In genomic region chr17:49707608-49708514, GRCh38 we compare ENCODE assay signal across 8 cellular contexts. TPM values are rescaled to one million over a fixed set of nuclear protein-coding genes. Genes with fewer than 3 reads are reported as not detected.
DNase-seq lines count a peak whose midpoint lies in the region; ATAC-seq and TF ChIP-seq lines count a peak whose summit lies in the region.

TSS of gene SLC35B1 (minus strand) at chr17:49707964. CDS start at chr17:49707833, 131 bp downstream.

- H3K9me3 ChIP-seq in OCI-LY7 (ENCODE audit: low read length) = no peaks in the 10 kb centered on the region
- H3K9me3 ChIP-seq in mucosa of descending colon = no peaks in the 10 kb centered on the region

- H3K4me2 ChIP-seq in OCI-LY7 (ENCODE audit: low read length) = peak within 1 kb of the TSS; percentile 96

- POLR2A ChIA-PET in OCI-LY7 (lab: Charles Lee) = interaction anchor here (0.6 to 3.1 kb wide), 8 partner anchors 10 to 444 kb away, joined by 3 to 11 read pairs (median 3); no protein-coding TSS in a partner anchor

- peaks cover 60% of the 10 kb centered on the region for H3K36me3 ChIP-seq in OCI-LY7 (ENCODE audit: insufficient read depth, low read length)
- H3K36me3 ChIP-seq in mucosa of descending colon (ENCODE audit: low read depth) = no peaks in the 10 kb centered on the region

- TF ChIP-seq CTCF in OCI-LY7 (conservative IDR thresholded peaks at IDR 0.05; ENCODE audit: low read length) = peak; percentile 97
- TF ChIP-seq CTCF in mucosa of descending colon (IDR thresholded peaks at IDR 0.05) = peak; percentile 85

- peak within 1 kb of the TSS; percentile 10; the same call in 1 of the 2 replicates for H2AFZ ChIP-seq in OCI-LY7 (ENCODE audit: low read length)

- H4K20me1 ChIP-seq in OCI-LY7 (ENCODE audit: insufficient read depth, low read length) = no peaks in the 10 kb centered on the region

- intact Hi-C loops in OCI-LY7 (cut with micrococcal nuclease; ENCODE audit: unreplicated experiment) (loop anchor here (1.0 to 10.0 kb wide), 6 partner anchors 38 to 293 kb away; partner anchors contain the start of genes DLX3, KAT7 and PHB1), mucosa of descending colon (cut with DNase I, micrococcal nuclease) (loop anchor here in 1 of 2 donors (10.0 kb wide), 2 partner anchors 67 to 147 kb away; no protein-coding TSS in a partner anchor)

- peak; percentile 98 for DNase-seq in DMS 273 treated with DMSO at 0.1 percent for 48 hours (lab: John Stamatoyannopoulos, UW)
- peak; percentile 96 for DNase-seq in HuH-7.5 (ENCODE audit: low spot score)
- DNase-seq in OCI-LY7 (ENCODE audit: low spot score) = peak; percentile 99
- peak; percentile 98 for DNase-seq in activated T-cell treated with anti-CD3 and anti-CD28 coated beads for 24 hours (ENCODE audit: low read depth)
- peak; percentile 99 for DNase-seq in epidermal melanocyte (ENCODE audit: insufficient read length, low spot score)
- DNase-seq in mucosa of descending colon = peak; percentile 99 to 100 (median 99)
- peak; percentile 92 to 98 for DNase-seq in stimulated activated CD8-positive, alpha-beta memory T cell treated with anti-CD3 and anti-CD28 coated beads, Interleukin-4, amount 100 ng/mL, for 4 hours (ENCODE audit: low read depth in 2 of 2, low spot score in 1 of 2)

- CTCF ChIA-PET in OCI-LY7 (lab: Charles Lee; ENCODE audit: unreplicated experiment) = interaction anchor here (1.0 to 1.4 kb wide), 2 partner anchors 12 to 39 kb away, joined by 3 read pairs; no protein-coding TSS in a partner anchor

- H3K27ac ChIP-seq in OCI-LY7 (ENCODE audit: low read depth, low read length, poor library complexity, severe bottlenecking) = peak within 1 kb of the TSS; percentile 53

- H3K4me3 ChIP-seq in OCI-LY7 (ENCODE audit: low read depth, low read length, poor library complexity, severe bottlenecking) (peak within 1 kb of the TSS; percentile 96), mucosa of descending colon (peak within 1 kb of the TSS; percentile 84)

- H3K9me2 ChIP-seq in OCI-LY7 (ENCODE audit: insufficient read depth, low read length) = no peaks in the 10 kb centered on the region

- BruUV-seq in OCI-LY7 (replicated peaks; lab: Mats Ljungman, UMichigan) = no TSS peak

- H3K79me2 ChIP-seq in OCI-LY7 (ENCODE audit: insufficient read depth, low read depth, low read length) = peaks cover 15% of the 10 kb centered on the region; the same call in 1 of the 2 replicates

- ATAC-seq in GM21515 (IDR thresholded peaks at IDR 0.05; ENCODE audit: unreplicated experiment) (peak; percentile 81), mucosa of descending colon (peak; percentile 99)

- H3K4me1 ChIP-seq in OCI-LY7 (ENCODE audit: insufficient read depth, low read length, poor library complexity, severe bottlenecking) (peaks cover 19% of the 10 kb centered on the region), mucosa of descending colon (ENCODE audit: low read depth) (peaks cover 19% of the 10 kb centered on the region)

RNA-seq across cellular contexts. Expression of gene SLC35B1, which starts in this region (rescaled TPM):
- total RNA-seq in OCI-LY7 (2014; rRNA removed; shearing (Covaris generic)) = 38.1 and 51.2 TPM in 2 replicates
- 48.9 and 51.4 TPM in 2 replicates for total RNA-seq in OCI-LY7 (2022)
- total RNA-seq in mucosa of descending colon = 10 to 100 TPM; 31.7 to 60.3 (median 41.5) TPM

Comparison
In these comparisons a context has a peak if more than half of its experiments do, and no peak if none do; other contexts are left out.
1. Peak in every context shown above with its lines: DNase-seq, ATAC-seq, H3K4me3 ChIP-seq and H3K27ac ChIP-seq.